15 cellular contexts compared by ENCODE assay signal in the genomic region with DNA sequence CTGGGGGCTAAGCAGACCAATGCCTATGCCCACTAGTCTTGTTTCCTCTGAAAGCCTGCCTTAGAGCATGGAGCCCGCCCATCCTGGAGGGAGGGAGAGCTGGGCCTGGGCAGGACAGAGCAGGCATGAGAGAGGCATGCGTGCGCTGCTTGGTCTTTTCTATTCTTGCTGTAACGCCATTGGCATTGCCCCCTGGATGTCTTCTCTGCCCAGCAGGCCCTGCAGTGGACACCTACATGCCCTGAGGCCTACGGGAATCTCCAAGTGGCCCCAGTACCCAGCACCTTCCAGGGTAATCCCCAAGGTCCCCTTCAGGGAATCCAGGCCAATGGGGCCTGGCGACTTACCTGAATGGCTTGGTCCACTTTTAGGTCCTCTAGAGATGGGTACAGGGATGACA. TPM values are rescaled to one million over a fixed set of nuclear protein-coding genes. Genes with fewer than 3 reads are reported as not detected.
DNase-seq lines count a peak whose midpoint lies in the region; ATAC-seq and TF ChIP-seq lines count a peak whose summit lies in the region.
"Had no signal": no experiment of that assay in that cellular context is flagged by ENCODE, and none has a peak within 500 bp of the region (broad histone marks: within the 10 kb centered on the region; RNA-seq: fewer than 3 reads in every experiment).

No MANE protein-coding gene starts in this region.

- dilution Hi-C loops in IMR-90 (cut with HindIII; ENCODE audit: low sequenced_read_pairs, unreplicated experiment) = no loop called here

- H3K36me3 Mint-ChIP-seq in CD14-positive monocyte = no peaks in the 10 kb centered on the region
- H3K36me3 Mint-ChIP-seq: CD4-positive, alpha-beta memory T cell had no signal

- BruUV-seq in IMR-90 (replicated peaks; lab: Mats Ljungman, UMichigan) = no TSS peak

- ATAC-seq in IMR-90 (ENCODE audit: low read depth) (no peak), lower lobe of right lung (no peak)
- ATAC-seq: GM23338 had no signal

- H4K20me1 ChIP-seq in IMR-90 (ENCODE audit: insufficient read depth, low read length) (no peaks in the 10 kb centered on the region), hepatocyte (ENCODE audit: insufficient read depth, poor library complexity, severe bottlenecking) (no peaks in the 10 kb centered on the region)

- H3K9ac ChIP-seq in IMR-90 (ENCODE audit: low read depth, low read length) = no peak overlapping the region

- H3K9me3 Mint-ChIP-seq in CD14-positive monocyte = no peaks in the 10 kb centered on the region
- H3K9me3 Mint-ChIP-seq: CD4-positive, alpha-beta memory T cell; GM23338 had no signal

- H2BK20ac ChIP-seq in IMR-90 (ENCODE audit: low read depth, low read length) = no peak overlapping the region

- peaks cover 25% of the 10 kb centered on the region for H3K4me1 Mint-ChIP-seq in CD14-positive monocyte
- H3K4me1 Mint-ChIP-seq: GM23338 had no signal

- no peak overlapping the region for H2BK5ac ChIP-seq in IMR-90 (ENCODE audit: low read depth, low read length, poor library complexity, severe bottlenecking)

- peaks cover 10% of the 10 kb centered on the region for H3K79me2 ChIP-seq in hepatocyte

- no peak overlapping the region for H2BK15ac ChIP-seq in IMR-90 (ENCODE audit: low read depth, low read length)

- POLR2A ChIA-PET in IMR-90 (lab: Charles Lee; ENCODE audit: unreplicated experiment) = no interaction called here

- intact Hi-C loops in CD14-positive monocyte (cut with micrococcal nuclease) (no loop called here), IMR-90 (cut with micrococcal nuclease) (no loop called here), lower lobe of right lung (cut with DNase I) (no loop called here), posterior vena cava (cut with DNase I) (no loop called here)

- peak overlapping the region; percentile 54; the same call in 1 of the 2 replicates for H2AK5ac ChIP-seq in IMR-90 (ENCODE audit: low read depth, low read length)

- CTCF ChIA-PET in IMR-90 (lab: Yijun Ruan, JAX) = interaction anchor here (1.6 kb wide), 1 partner anchor 117 kb away, joined by 5 read pairs; no protein-coding TSS in a partner anchor

- H3K4me1 ChIP-seq in IMR-90 (ENCODE audit: control insufficient read depth, insufficient read depth, low read length) (peaks cover 25% of the 10 kb centered on the region), lower lobe of right lung (peaks cover 22% of the 10 kb centered on the region), hepatocyte (ENCODE audit: insufficient read depth) (no peaks in the 10 kb centered on the region)

- H3K18ac ChIP-seq in IMR-90 (ENCODE audit: low read depth, low read length) = no peak overlapping the region

- H3K4ac ChIP-seq in IMR-90 (ENCODE audit: low read depth, low read length) = 0 out of 2 replicates have a peak overlapping the region, but pooled peaks have one; percentile 13

- peaks cover 0 to 6% (median 3%) of the 10 kb centered on the region in 3 donors for H3K27me3 Mint-ChIP-seq in CD14-positive monocyte (ENCODE audit: low read depth in 3 of 3)
- H3K27me3 Mint-ChIP-seq: CD4-positive, alpha-beta memory T cell had no signal

- H4K8ac ChIP-seq in IMR-90 (ENCODE audit: low read depth in 2 of 2, low read length in 2 of 2) = no peak overlapping the region

- 86% methylated on average over 1 of the region's 6 CpGs; no CpG with 5 or more reads in 1 of the 2 experiments for WGBS in IMR-90 (ENCODE audit: extremely low coverage in 2 of 2, insufficient read length in 1 of 2), 2 experiments
- 89% methylated on average over 6 of the region's 6 CpGs for WGBS in hepatocyte (ENCODE audit: low lambda C conversion rate, missing lambda C conversion rate)

- no peak overlapping the region for H3K4me3 Mint-ChIP-seq in CD14-positive monocyte
- H3K4me3 Mint-ChIP-seq: CD4-positive, alpha-beta memory T cell; GM23338 had no signal

- no peak overlapping the region for H3K14ac ChIP-seq in IMR-90 (replicated peaks; ENCODE audit: low read depth, low read length)

- peak overlapping the region in 1 of 7 donors; percentile 43 for H3K27ac Mint-ChIP-seq in CD14-positive monocyte
- H3K27ac Mint-ChIP-seq: GM23338 had no signal

- TF ChIP-seq RAD21 in IMR-90 (IDR thresholded peaks at IDR 0.05; ENCODE audit: low read length) = no peak

- in situ Hi-C loops in IMR-90 (cut with MboI; ENCODE audit: low sequenced_read_pairs) = no loop called here

- H4K91ac ChIP-seq in IMR-90 (ENCODE audit: insufficient read depth, low read depth, low read length) = no peak overlapping the region; the same call in 1 of the 2 replicates

- DNase-seq in CD14-positive monocyte (ENCODE audit: low spot score) = peak; percentile 36
- no peak for DNase-seq in IMR-90
- DNase-seq in lower lobe of right lung = peak; percentile 21
- peak; percentile 55 for DNase-seq in posterior vena cava (ENCODE audit: low spot score)
- no peak for DNase-seq in NCI-H1048 (lab: John Stamatoyannopoulos, UW)
- DNase-seq in RPMI8226 = no peak
- no peak for DNase-seq in hepatocyte (ENCODE audit: low spot score)
- DNase-seq: ACHN; CD4-positive, alpha-beta memory T cell; DMS153; DMS79; GDM1; HCEC 1CT had no signal

- no peak for TF ChIP-seq CTCF in CD14-positive monocyte (IDR thresholded peaks at IDR 0.05)
- TF ChIP-seq CTCF in IMR-90 (conservative IDR thresholded peaks at IDR 0.05; ENCODE audit: low read depth, low read length) = no peak
- TF ChIP-seq CTCF in lower lobe of right lung (IDR thresholded peaks at IDR 0.05) = no peak
- no peak for TF ChIP-seq CTCF in hepatocyte (IDR thresholded peaks at IDR 0.05; ENCODE audit: poor library complexity)

- H3K56ac ChIP-seq in IMR-90 (ENCODE audit: extremely low read depth, insufficient read depth, low read length) = no peak overlapping the region

- no peak overlapping the region for H2AK9ac ChIP-seq in IMR-90 (replicated peaks; ENCODE audit: low read depth, low read length, poor library complexity)

- H3K27ac ChIP-seq in IMR-90 (ENCODE audit: insufficient read depth, low read length) = no peak overlapping the region
- H3K27ac ChIP-seq in lower lobe of right lung = no peak overlapping the region
- H3K27ac ChIP-seq in hepatocyte = no peak overlapping the region
- H3K27ac ChIP-seq: C4-2B had no signal

- H3K36me3 ChIP-seq in IMR-90 (ENCODE audit: control insufficient read depth, insufficient read depth, low read length) (no peaks in the 10 kb centered on the region), lower lobe of right lung (no peaks in the 10 kb centered on the region), hepatocyte (replicated peaks; ENCODE audit: insufficient read depth, low read depth) (no peaks in the 10 kb centered on the region)

- no peak for TF ChIP-seq POLR2A in IMR-90 (IDR thresholded peaks at IDR 0.05; ENCODE audit: low read depth, low read length)

- H3K9me2 ChIP-seq in hepatocyte (replicated peaks; ENCODE audit: insufficient read depth) = no peaks in the 10 kb centered on the region

- H3K9me1 ChIP-seq in IMR-90 (ENCODE audit: insufficient read depth, low read length) = peaks cover 17% of the 10 kb centered on the region

- no peak overlapping the region for H2AFZ ChIP-seq in IMR-90 (replicated peaks; ENCODE audit: low read length, poor library complexity)
- no peak overlapping the region for H2AFZ ChIP-seq in hepatocyte
- H2AFZ ChIP-seq: GM23338 had no signal

- no peak overlapping the region for H3K23ac ChIP-seq in IMR-90 (ENCODE audit: low read depth, low read length)

- H3K4me3 ChIP-seq in IMR-90 (ENCODE audit: insufficient read depth, low read depth, low read length) (no peak overlapping the region), lower lobe of right lung (no peak overlapping the region), hepatocyte (no peak overlapping the region)
- H3K4me3 ChIP-seq: GM23338 had no signal

- H3K4me2 ChIP-seq in IMR-90 (ENCODE audit: low read depth, low read length) = no peak overlapping the region
- no peak overlapping the region for H3K4me2 ChIP-seq in hepatocyte
- H3K4me2 ChIP-seq: GM23338 had no signal

- H4K5ac ChIP-seq in IMR-90 (ENCODE audit: low read depth, low read length) = no peak overlapping the region

- H3K9me3 ChIP-seq in IMR-90 (ENCODE audit: control insufficient read depth, insufficient read depth, low read length) (no peaks in the 10 kb centered on the region), lower lobe of right lung (no peaks in the 10 kb centered on the region), hepatocyte (ENCODE audit: low read depth) (no peaks in the 10 kb centered on the region)

- H3K27me3 ChIP-seq in IMR-90 (ENCODE audit: control insufficient read depth, insufficient read depth, low read length) (no peaks in the 10 kb centered on the region), lower lobe of right lung (ENCODE audit: low read depth) (no peaks in the 10 kb centered on the region), hepatocyte (no peaks in the 10 kb centered on the region)

- peaks cover 0 to 18% of the 10 kb centered on the region in 2 experiments; a peak in 2 of 4 replicates for H3K79me1 ChIP-seq in IMR-90 (ENCODE audit: low read depth in 1 of 2, low read length in 2 of 2)

- no peak overlapping the region for H2BK120ac ChIP-seq in IMR-90 (ENCODE audit: low read depth, low read length)

TF ChIP-seq in IMR-90, 13 proteins besides CTCF, POLR2A, EP300 and RAD21 (continues in another document):
- TF ChIP-seq BHLHE40 (IDR thresholded peaks at IDR 0.05; ENCODE audit: low read depth, low read length) = no peak
- no peak for TF ChIP-seq NFE2L2 (IDR thresholded peaks at IDR 0.05; ENCODE audit: low read depth, low read length)
- no peak for TF ChIP-seq MAFK (IDR thresholded peaks at IDR 0.05; ENCODE audit: low read depth, low read length)
- TF ChIP-seq SMC3 (IDR thresholded peaks at IDR 0.05; ENCODE audit: low read depth, low read length) = no peak
- no peak for TF ChIP-seq CHD1 (IDR thresholded peaks at IDR 0.05; ENCODE audit: low read depth, low read length)
- no peak for TF ChIP-seq MXI1 (IDR thresholded peaks at IDR 0.05; ENCODE audit: borderline replicate concordance, low read depth, low read length)
- no peak for TF ChIP-seq CEBPB (IDR thresholded peaks at IDR 0.05; ENCODE audit: low read depth, low read length)
- TF ChIP-seq MAZ (IDR thresholded peaks at IDR 0.05; ENCODE audit: borderline replicate concordance, low read depth, low read length) = no peak

RNA-seq across cellular contexts. Expression of a gene that starts 8.9 kb away (rescaled TPM):
- polyA plus RNA-seq in CD14-positive monocyte = under 1 TPM; 0.69 to 0.71 TPM
- 0.54 and 0.83 TPM in 2 replicates for total RNA-seq in IMR-90 (2012; rRNA removed)
- polyA plus RNA-seq in IMR-90 (2012; rRNA removed) = 1.3 TPM in 2 replicates
- polyA plus RNA-seq in IMR-90 (2012; cell fraction: cytosol; rRNA removed) = 1.5 and 1.6 TPM in 2 replicates
- polyA plus RNA-seq in IMR-90 (2012; cell fraction: nucleus; rRNA removed; ENCODE audit: low replicate concordance) = 2.5 and 4.1 TPM in 2 replicates
- 10.8 TPM for total RNA-seq in lower lobe of right lung
- 1 to 10 TPM; 3.1 to 5.4 TPM for total RNA-seq in posterior vena cava
- 57.2 and 64.1 TPM in 2 replicates for total RNA-seq in hepatocyte
- 74.4 and 83.3 TPM in 2 replicates for polyA plus RNA-seq in hepatocyte

RNA-seq across cellular contexts. Expression of a gene that starts 53.9 kb away (rescaled TPM):
- under 1 TPM in 1 of 2 donors, not detected in 1; 0.10 TPM for polyA plus RNA-seq in CD14-positive monocyte
- total RNA-seq in IMR-90 (2012; rRNA removed) = 4.5 and 4.7 TPM in 2 replicates
- polyA plus RNA-seq in IMR-90 (2012; rRNA removed) = 3.1 and 3.2 TPM in 2 replicates
- 1.5 and 3.4 TPM in 2 replicates for polyA plus RNA-seq in IMR-90 (2012; cell fraction: cytosol; rRNA removed)
- 6.1 and 14.6 TPM in 2 replicates for polyA plus RNA-seq in IMR-90 (2012; cell fraction: nucleus; rRNA removed; ENCODE audit: low replicate concordance)
- 3.8 TPM for total RNA-seq in lower lobe of right lung
- total RNA-seq in posterior vena cava = 10 to 100 TPM in 1 of 2 donors, 1 to 10 TPM in 1; 8.9 to 11.9 TPM
- total RNA-seq in hepatocyte = 3.7 and 3.9 TPM in 2 replicates
- 2.3 TPM in 2 replicates for polyA plus RNA-seq in hepatocyte

Comparison
In these comparisons a context has a peak if more than half of its experiments do, and no peak if none do; other contexts are left out.
1. DNase-seq: peak in CD14-positive monocyte (single experiment), lower lobe of right lung (single experiment) and posterior vena cava (single experiment); none in IMR-90 (single experiment), NCI-H1048 (single experiment), RPMI8226 (single experiment) and hepatocyte (single experiment).